In genomic region chr17:78973792-78974520, GRCh38 we compare ENCODE assay signal across 23 cellular contexts. TPM values are rescaled to one million over a fixed set of nuclear protein-coding genes. Genes with fewer than 3 reads are reported as not detected.
DNase-seq lines count a peak whose midpoint lies in the region; ATAC-seq and TF ChIP-seq lines count a peak whose summit lies in the region.
"Had no signal": no experiment of that assay in that cellular context is flagged by ENCODE, and none has a peak within 500 bp of the region (broad histone marks: within the 10 kb centered on the region; RNA-seq: fewer than 3 reads in every experiment).

No MANE protein-coding gene starts in this region.

- H3K23ac ChIP-seq in trophoblast cell (ENCODE audit: low read length), result no peak overlapping the region

- peaks cover 14% of the 10 kb centered on the region for H3K79me1 ChIP-seq in trophoblast cell (ENCODE audit: low read length)

- H3K79me2 ChIP-seq in trophoblast cell (ENCODE audit: control insufficient read depth, insufficient read depth, low read length, poor library complexity), result no peaks in the 10 kb centered on the region

- H2BK12ac ChIP-seq in trophoblast cell (ENCODE audit: low read length), result peak overlapping the region; percentile 15

- peak overlapping the region; percentile 20 for H3K27ac ChIP-seq in A673 (ENCODE audit: low read depth, low read length, poor library complexity, severe bottlenecking)
- H3K27ac ChIP-seq in endodermal cell (ENCODE audit: low read depth, low read length), result peak overlapping the region; percentile 80
- no peak overlapping the region for H3K27ac ChIP-seq in trophoblast cell (ENCODE audit: low read depth, low read length)
- H3K27ac ChIP-seq: KMS-11 had no signal

- DNase-seq in A673 (ENCODE audit: low spot score) (no peak), H7 (peak; percentile 60), endodermal cell (no peak), trophoblast cell (no peak), GM19238 (ENCODE audit: insufficient read length, low spot score) (no peak), germinal center (ENCODE audit: low spot score) (no peak)
- DNase-seq: activated B cell treated with CpG ODN at 0.5 μM for 24 hours; activated CD4-positive, alpha-beta memory T cell treated with anti-CD3 and anti-CD28 coated beads, Interleukin-2, amount 10 ng/mL, durations not matched to agents 7 days and 5 days; activated naive CD4-positive, alpha-beta T cell treated with anti-CD3 and anti-CD28 coated beads for 36 hours; activated T-cell treated with anti-CD3 and anti-CD28 coated beads, Interleukin-2, amount 50 U/mL, for 1 hour; CD4-positive, alpha-beta memory T cell; cerebellar nuclear complex; effector memory CD8-positive, alpha-beta T cell; NCI-H2029; NCI-H226; OCI-M1 had no signal

- H4K91ac ChIP-seq in trophoblast cell (ENCODE audit: low read depth, low read length), result no peak overlapping the region

- no peak overlapping the region for H3K4me2 ChIP-seq in trophoblast cell (ENCODE audit: low read length)
- H3K4me2 ChIP-seq: KMS-11 had no signal

- no peak overlapping the region for H3K18ac ChIP-seq in trophoblast cell (ENCODE audit: low read length)

- POLR2A ChIA-PET in A673 (lab: Charles Lee; ENCODE audit: low non-redundant PET), result no interaction called here

- H3K4me3 ChIP-seq in A673 (ENCODE audit: low read depth, low read length, poor library complexity, severe bottlenecking) (no peak overlapping the region), H7 (ENCODE audit: insufficient read depth, low read depth, low read length) (no peak overlapping the region), endodermal cell (ENCODE audit: low read length) (no peak overlapping the region), trophoblast cell (ENCODE audit: low read depth, low read length) (no peak overlapping the region)
- H3K4me3 ChIP-seq: mucosa of descending colon had no signal

- H3K9ac ChIP-seq in endodermal cell (ENCODE audit: extremely low read depth, low read length, poor library complexity, severe bottlenecking) (no peak overlapping the region), trophoblast cell (ENCODE audit: low read length) (no peak overlapping the region)
- H3K9ac ChIP-seq: KMS-11 had no signal

- H2AK5ac ChIP-seq in trophoblast cell (ENCODE audit: low read length), result peak overlapping the region; percentile 21

- CTCF ChIA-PET in A673 (lab: Charles Lee), result no interaction called here

- H3K27me3 ChIP-seq in A673 (replicated peaks; ENCODE audit: insufficient read depth, low read depth, low read length, poor library complexity), result no peaks in the 10 kb centered on the region
- no peaks in the 10 kb centered on the region for H3K27me3 ChIP-seq in H7 (ENCODE audit: control insufficient read depth, insufficient read depth, low read length)
- H3K27me3 ChIP-seq in endodermal cell (ENCODE audit: control insufficient read depth, insufficient read depth, low read length, poor library complexity, severe bottlenecking), result no peaks in the 10 kb centered on the region
- no peaks in the 10 kb centered on the region for H3K27me3 ChIP-seq in trophoblast cell (ENCODE audit: insufficient read depth, low read length)
- H3K27me3 ChIP-seq: SJCRH30 had no signal

- H2BK5ac ChIP-seq in trophoblast cell (ENCODE audit: low read depth, low read length, poor library complexity), result no peak overlapping the region

- intact Hi-C loops in A673 (cut with micrococcal nuclease; ENCODE audit: unreplicated experiment), result no loop called here

- no peak overlapping the region for H3K4me3 Mint-ChIP-seq in endodermal cell
- H3K4me3 Mint-ChIP-seq: activated B cell treated with CpG ODN at 0.5 μM for 24 hours; activated CD4-positive, alpha-beta memory T cell treated with anti-CD3 and anti-CD28 coated beads, Interleukin-2, amount 10 ng/mL, durations not matched to agents 7 days and 5 days; activated naive CD4-positive, alpha-beta T cell treated with anti-CD3 and anti-CD28 coated beads for 36 hours; CD4-positive, alpha-beta memory T cell; effector memory CD8-positive, alpha-beta T cell had no signal

- no peak overlapping the region for H3K27ac Mint-ChIP-seq in endodermal cell
- H3K27ac Mint-ChIP-seq: activated B cell treated with CpG ODN at 0.5 μM for 24 hours; activated CD4-positive, alpha-beta memory T cell treated with anti-CD3 and anti-CD28 coated beads, Interleukin-2, amount 10 ng/mL, durations not matched to agents 7 days and 5 days; activated naive CD4-positive, alpha-beta T cell treated with anti-CD3 and anti-CD28 coated beads for 36 hours; CD4-positive, alpha-beta memory T cell; effector memory CD8-positive, alpha-beta T cell had no signal

- no peaks in the 10 kb centered on the region for H3K9me3 ChIP-seq in A673 (ENCODE audit: low read depth, low read length, poor library complexity, severe bottlenecking)
- no peaks in the 10 kb centered on the region for H3K9me3 ChIP-seq in endodermal cell (ENCODE audit: control insufficient read depth, low read length)
- H3K9me3 ChIP-seq in trophoblast cell (ENCODE audit: insufficient read depth, low read depth, low read length), result no peaks in the 10 kb centered on the region
- H3K9me3 ChIP-seq: mucosa of descending colon, SJCRH30 had no signal

- no peaks in the 10 kb centered on the region for H3K9me3 Mint-ChIP-seq in endodermal cell
- H3K9me3 Mint-ChIP-seq: activated B cell treated with CpG ODN at 0.5 μM for 24 hours; activated CD4-positive, alpha-beta memory T cell treated with anti-CD3 and anti-CD28 coated beads, Interleukin-2, amount 10 ng/mL, durations not matched to agents 7 days and 5 days; activated naive CD4-positive, alpha-beta T cell treated with anti-CD3 and anti-CD28 coated beads for 36 hours; CD4-positive, alpha-beta memory T cell; effector memory CD8-positive, alpha-beta T cell had no signal

- peaks cover 50% of the 10 kb centered on the region for H3K36me3 ChIP-seq in A673 (ENCODE audit: insufficient read depth, low read length, poor library complexity, severe bottlenecking)
- no peaks in the 10 kb centered on the region for H3K36me3 ChIP-seq in H7 (replicated peaks; ENCODE audit: control insufficient read depth, insufficient read depth, low read length)
- no peaks in the 10 kb centered on the region for H3K36me3 ChIP-seq in endodermal cell (ENCODE audit: control insufficient read depth, insufficient read depth, low read length)
- no peaks in the 10 kb centered on the region for H3K36me3 ChIP-seq in trophoblast cell (ENCODE audit: control insufficient read depth in 1 of 2, insufficient read depth in 2 of 2, low read length in 2 of 2)
- H3K36me3 ChIP-seq: SJCRH30 had no signal

- peak overlapping the region; percentile 31 for H4K8ac ChIP-seq in trophoblast cell (ENCODE audit: low read depth, low read length)

- H3K36me3 Mint-ChIP-seq in endodermal cell (ENCODE audit: low read depth), result no peaks in the 10 kb centered on the region

- no TSS peak for BruUV-seq in A673 (replicated peaks; lab: Mats Ljungman, UMichigan)

- 92 to 96% methylated on average over 19 to 23 of the region's 23 CpGs for WGBS in endodermal cell (ENCODE audit: insufficient coverage in 1 of 2, insufficient read length in 1 of 2), 2 experiments
- no CpG with 5 or more reads among the region's 23 CpGs for WGBS in trophoblast cell (ENCODE audit: extremely low coverage, insufficient coverage, insufficient read length)

- H3K4me1 ChIP-seq in A673 (ENCODE audit: insufficient read depth, low read length, poor library complexity, severe bottlenecking), result peaks cover 31% of the 10 kb centered on the region
- peaks cover 10% of the 10 kb centered on the region for H3K4me1 ChIP-seq in endodermal cell (ENCODE audit: control insufficient read depth, insufficient read depth, low read length)
- peaks cover 14 to 16% of the 10 kb centered on the region in 2 experiments for H3K4me1 ChIP-seq in trophoblast cell (ENCODE audit: control insufficient read depth in 1 of 2, insufficient read depth in 2 of 2, low read length in 2 of 2)

- peak overlapping the region; percentile 11 for H3K14ac ChIP-seq in trophoblast cell (ENCODE audit: low read length)

- no peak overlapping the region for H4K12ac ChIP-seq in trophoblast cell (ENCODE audit: low read depth, low read length)

- H3K27me3 Mint-ChIP-seq in endodermal cell (ENCODE audit: insufficient read depth), result no peaks in the 10 kb centered on the region
- H3K27me3 Mint-ChIP-seq: activated B cell treated with CpG ODN at 0.5 μM for 24 hours; activated CD4-positive, alpha-beta memory T cell treated with anti-CD3 and anti-CD28 coated beads, Interleukin-2, amount 10 ng/mL, durations not matched to agents 7 days and 5 days; CD4-positive, alpha-beta memory T cell had no signal

- H3K4me1 Mint-ChIP-seq in endodermal cell, result peaks cover 26% of the 10 kb centered on the region

- ATAC-seq in GM19467 (IDR thresholded peaks at IDR 0.05; ENCODE audit: unreplicated experiment), result no peak
- ATAC-seq in GM21825 (IDR thresholded peaks at IDR 0.05; ENCODE audit: unreplicated experiment), result no peak
- ATAC-seq: effector memory CD8-positive, alpha-beta T cell; left lobe of liver had no signal

- H3K4ac ChIP-seq in trophoblast cell (ENCODE audit: low read depth, low read length), result no peak overlapping the region

- no peak overlapping the region for H2AFZ ChIP-seq in trophoblast cell (ENCODE audit: insufficient read depth, low read length, poor library complexity)

- TF ChIP-seq CTCF in A673 (conservative IDR thresholded peaks at IDR 0.05; ENCODE audit: low read depth, low read length), result no peak
- no peak for TF ChIP-seq CTCF in endodermal cell (conservative IDR thresholded peaks at IDR 0.05)

- peak overlapping the region; percentile 24 for H2BK120ac ChIP-seq in trophoblast cell (ENCODE audit: insufficient read depth, low read length, poor library complexity)

RNA-seq across cellular contexts. Expression of gene LGALS3BP, which starts 5.8 kb away (rescaled TPM):
- 295 and 324 TPM in 2 replicates for total RNA-seq in A673 (2021)
- total RNA-seq in H7 (2014; rRNA removed; shearing (Covaris generic)), result 116 and 129 TPM in 2 replicates
- 10 to 100 TPM; 23.3 to 71.4 TPM for total RNA-seq in endodermal cell
- 51.4 TPM for polyA plus RNA-seq in endodermal cell (2013, experiment 1 of 2)
- 47.9 TPM for polyA plus RNA-seq in endodermal cell (2013, experiment 2 of 2)
- polyA plus RNA-seq in trophoblast cell (2013), result 9.1 and 9.3 TPM in 2 replicates

RNA-seq across cellular contexts. Expression of gene CANT1, which starts 35.6 kb away (rescaled TPM):
- total RNA-seq in A673 (2021) (54.2 and 67.9 TPM in 2 replicates), endodermal cell (10 to 100 TPM; 57.5 to 61.8 TPM)
- 27.3 and 29.6 TPM in 2 replicates for total RNA-seq in H7 (2014; rRNA removed; shearing (Covaris generic))
- polyA plus RNA-seq in endodermal cell (2013, experiment 1 of 2), result 50.7 TPM
- polyA plus RNA-seq in endodermal cell (2013, experiment 2 of 2), result 48.7 TPM
- 60.8 and 62.9 TPM in 2 replicates for polyA plus RNA-seq in trophoblast cell (2013)

RNA-seq across cellular contexts. Expression of gene TIMP2, which starts 48.8 kb away (rescaled TPM):
- 60.5 and 75.3 TPM in 2 replicates for total RNA-seq in A673 (2021)
- total RNA-seq in H7 (2014; rRNA removed; shearing (Covaris generic)), result 12.3 and 13.9 TPM in 2 replicates
- total RNA-seq in endodermal cell, result 10 to 100 TPM; 36.9 to 42.7 TPM
- polyA plus RNA-seq in endodermal cell (2013, experiment 1 of 2), result 61.1 TPM
- polyA plus RNA-seq in endodermal cell (2013, experiment 2 of 2), result 60.7 TPM
- 53.1 and 56.6 TPM in 2 replicates for polyA plus RNA-seq in trophoblast cell (2013)

RNA-seq across cellular contexts. Expression of gene C1QTNF1, which starts 50.0 kb away (rescaled TPM):
- total RNA-seq in A673 (2021), result 3.8 and 6.3 TPM in 2 replicates
- 0.28 and 0.67 TPM in 2 replicates for total RNA-seq in H7 (2014; rRNA removed; shearing (Covaris generic))
- total RNA-seq in endodermal cell, result 10 to 100 TPM; 16.0 to 16.5 TPM
- 1.5 TPM for polyA plus RNA-seq in endodermal cell (2013, experiment 1 of 2)
- 1.7 TPM for polyA plus RNA-seq in endodermal cell (2013, experiment 2 of 2)
- polyA plus RNA-seq in trophoblast cell (2013), result 11.5 and 12.7 TPM in 2 replicates
- total RNA-seq: activated B cell treated with CpG ODN at 0.5 μM for 24 hours; activated CD4-positive, alpha-beta memory T cell treated with anti-CD3 and anti-CD28 coated beads, Interleukin-2, amount 10 ng/mL, durations not matched to agents 7 days and 5 days; CD4-positive, alpha-beta memory T cell; T-helper 2 cell treated with Interferon-gamma antibody and Interleukin-4, amounts not matched to agents 100 ng/mL and 5 ng/mL, for 36 hours had no signal
- polyA plus RNA-seq: CD4-positive, alpha-beta memory T cell had no signal
